ENCODE assay signal across 28 cellular contexts in genomic region chr4:55162396-55162795, GRCh38.
"Had no signal": no experiment of that assay in that cellular context is flagged by ENCODE, and none has a peak within 500 bp of the region (broad histone marks: within the 10 kb centered on the region; RNA-seq: fewer than 3 reads in every experiment).

No MANE protein-coding gene starts in this region.

- H3K9me3 Mint-ChIP-seq: stimulated activated naive CD8-positive, alpha-beta T cell treated with anti-CD3 and anti-CD28 coated beads, Interleukin-15, Interleukin-2, amounts not matched to agents 100 ng/mL and 50 ng/mL, for 24 hours; type B pancreatic cell had no signal

- H3K27ac Mint-ChIP-seq: stimulated activated effector memory CD8-positive, alpha-beta T cell treated with anti-CD3 and anti-CD28 coated beads, Interleukin-12 subunit alpha, Interleukin-12 subunit beta, amount 100 ng/mL, for 72 hours; stimulated activated memory B cell treated with anti-CD40 and anti-IgM and Interleukin-4, amounts not matched to agents 10 μg/mL and 1 μg/mL and 100 μg/mL, for 72 hours; stimulated activated naive B cell treated with anti-CD40 and anti-IgM and Interleukin-4, amounts not matched to agents 10 μg/mL and 1 μg/mL and 100 μg/mL, for 72 hours; stimulated activated naive CD8-positive, alpha-beta T cell treated with anti-CD3 and anti-CD28 coated beads, Interleukin-15, Interleukin-2, amounts not matched to agents 100 ng/mL and 50 ng/mL, for 24 hours; type B pancreatic cell had no signal

- H3K4me1 Mint-ChIP-seq: stimulated activated effector memory CD8-positive, alpha-beta T cell treated with anti-CD3 and anti-CD28 coated beads, Interleukin-12 subunit alpha, Interleukin-12 subunit beta, amount 100 ng/mL, for 72 hours; stimulated activated memory B cell treated with anti-CD40 and anti-IgM and Interleukin-4, amounts not matched to agents 10 μg/mL and 1 μg/mL and 100 μg/mL, for 72 hours; stimulated activated naive B cell treated with anti-CD40 and anti-IgM and Interleukin-4, amounts not matched to agents 10 μg/mL and 1 μg/mL and 100 μg/mL, for 72 hours had no signal

- DNase-seq: stimulated activated CD4-positive, alpha-beta T cell treated with anti-CD3 and anti-CD28 coated beads, Interleukin-2, amount 100 ng/mL, for 48 hours; stimulated activated CD4-positive, alpha-beta T cell treated with anti-CD3 and anti-CD28 coated beads, Interleukin-4, amount 100 ng/mL, for 1 hour; stimulated activated CD4-positive, alpha-beta T cell treated with anti-CD3 and anti-CD28 coated beads, Interleukin-4, amount 100 ng/mL, for 24 hours; stimulated activated CD4-positive, alpha-beta T cell treated with anti-CD3 and anti-CD28 coated beads, Interleukin-4, amount 100 ng/mL, for 4 hours; stimulated activated CD8-positive, alpha-beta memory T cell treated with anti-CD3 and anti-CD28 coated beads, Interleukin-4, amount 100 ng/mL, for 48 hours; stimulated activated naive B cell treated with anti-CD40 and anti-IgM and Interleukin-4, amounts not matched to agents 10 μg/mL and 1 μg/mL and 100 μg/mL, for 72 hours; stimulated activated naive CD4-positive, alpha-beta T cell; stimulated activated naive CD4-positive, alpha-beta T cell treated with Interleukin-2 at 50 U/mL for 16 hours; stimulated activated naive CD8-positive, alpha-beta T cell treated with anti-CD3 and anti-CD28 coated beads, Interleukin-15, amount 100 ng/mL, for 72 hours; stimulated activated naive CD8-positive, alpha-beta T cell treated with anti-CD3 and anti-CD28 coated beads, Interleukin-15, Interleukin-2, amounts not matched to agents 100 U/mL and 50 U/mL, for 24 hours; stomach; substantia nigra; testis; thyroid gland; tibial artery; transverse colon; trophoblast cell; upper lobe of left lung; upper lobe of right lung; uterus had no signal

- H3K36me3 Mint-ChIP-seq: stimulated activated effector memory CD8-positive, alpha-beta T cell treated with anti-CD3 and anti-CD28 coated beads, Interleukin-12 subunit alpha, Interleukin-12 subunit beta, amount 100 ng/mL, for 72 hours; stimulated activated memory B cell treated with anti-CD40 and anti-IgM and Interleukin-4, amounts not matched to agents 10 μg/mL and 1 μg/mL and 100 μg/mL, for 72 hours; type B pancreatic cell had no signal

- H3K9me3 ChIP-seq: stomach, suprapubic skin, testis, thoracic aorta, thyroid gland, tibial artery, tibial nerve, transverse colon, upper lobe of left lung, upper lobe of right lung, uterus, vagina had no signal

- H3K27me3 ChIP-seq: testis, thyroid gland, upper lobe of left lung, uterus, vagina had no signal

- H3K4me3 Mint-ChIP-seq: stimulated activated effector memory CD8-positive, alpha-beta T cell treated with anti-CD3 and anti-CD28 coated beads, Interleukin-12 subunit alpha, Interleukin-12 subunit beta, amount 100 ng/mL, for 72 hours; stimulated activated memory B cell treated with anti-CD40 and anti-IgM and Interleukin-4, amounts not matched to agents 10 μg/mL and 1 μg/mL and 100 μg/mL, for 72 hours; stimulated activated naive B cell treated with anti-CD40 and anti-IgM and Interleukin-4, amounts not matched to agents 10 μg/mL and 1 μg/mL and 100 μg/mL, for 72 hours; stimulated activated naive CD8-positive, alpha-beta T cell treated with anti-CD3 and anti-CD28 coated beads, Interleukin-15, amount 100 ng/mL, for 72 hours; stimulated activated naive CD8-positive, alpha-beta T cell treated with anti-CD3 and anti-CD28 coated beads, Interleukin-15, Interleukin-2, amounts not matched to agents 100 ng/mL and 50 ng/mL, for 24 hours; type B pancreatic cell had no signal

- H3K27ac ChIP-seq: stomach, suprapubic skin, testis, thoracic aorta, thyroid gland, tibial artery, tibial nerve, transverse colon, upper lobe of left lung, upper lobe of right lung, uterus, vagina had no signal

- H3K4me1 ChIP-seq: suprapubic skin, testis, thyroid gland, transverse colon, upper lobe of right lung, uterus, vagina had no signal

- H3K4me3 ChIP-seq: stomach, suprapubic skin, testis, thoracic aorta, thyroid gland, tibial artery, tibial nerve, transverse colon, upper lobe of left lung, upper lobe of right lung, uterus, vagina had no signal

- H3K36me3 ChIP-seq: stomach, suprapubic skin, thoracic aorta, thyroid gland, tibial artery, tibial nerve, transverse colon, upper lobe of left lung, upper lobe of right lung, uterus, vagina had no signal

- ATAC-seq: stimulated activated effector memory CD8-positive, alpha-beta T cell treated with anti-CD3 and anti-CD28 coated beads, Interleukin-12 subunit alpha, Interleukin-12 subunit beta, amount 100 ng/mL, for 72 hours; stimulated activated memory B cell treated with anti-CD40 and anti-IgM and Interleukin-4, amounts not matched to agents 10 μg/mL and 1 μg/mL and 100 μg/mL, for 72 hours; stimulated activated naive B cell treated with anti-CD40 and anti-IgM and Interleukin-4, amounts not matched to agents 10 μg/mL and 1 μg/mL and 100 μg/mL, for 72 hours; stimulated activated naive CD8-positive, alpha-beta T cell treated with anti-CD3 and anti-CD28 coated beads, Interleukin-15, amount 100 ng/mL, for 72 hours; stimulated activated naive CD8-positive, alpha-beta T cell treated with anti-CD3 and anti-CD28 coated beads, Interleukin-15, Interleukin-2, amounts not matched to agents 100 U/mL and 50 U/mL, for 24 hours; upper lobe of right lung had no signal
